Comparison of ENCODE assay signal across 20 cellular contexts in the genomic region with DNA sequence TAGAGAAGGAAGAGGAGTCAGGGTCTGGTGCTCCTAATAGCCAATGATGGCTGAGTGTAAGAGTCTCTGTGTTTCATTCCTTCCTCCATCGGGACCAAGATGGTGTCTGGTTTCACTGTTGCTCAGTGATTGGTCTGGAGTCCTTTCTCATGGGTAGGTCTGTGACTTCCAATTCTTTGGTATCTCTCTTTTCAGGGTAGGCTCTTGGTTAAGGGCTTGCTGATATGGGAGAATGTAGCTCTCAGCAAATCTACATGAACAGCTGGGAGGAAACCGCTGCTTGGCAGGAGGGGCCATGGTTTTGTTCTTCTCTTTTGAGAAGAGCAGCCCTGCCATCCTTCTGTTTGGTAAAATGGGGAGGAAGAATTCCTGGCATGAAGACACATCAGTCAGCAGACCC.
"Had no signal": no experiment of that assay in that cellular context is flagged by ENCODE, and none has a peak within 500 bp of the region (broad histone marks: within the 10 kb centered on the region; RNA-seq: fewer than 3 reads in every experiment).

No MANE protein-coding gene starts in this region.

- H3K4me1 ChIP-seq: left lung, right lobe of liver, tibial nerve, upper lobe of left lung had no signal

- H3K4me1 Mint-ChIP-seq: naive thymus-derived CD8-positive, alpha-beta T cell; stimulated activated naive B cell treated with anti-CD40 and anti-IgM and Interleukin-4, amounts not matched to agents 10 μg/mL and 1 μg/mL and 100 μg/mL, for 72 hours had no signal

- H3K9me3 ChIP-seq: left lung, ovary, right lobe of liver, thoracic aorta had no signal

- H3K36me3 ChIP-seq: left lung, ovary, right lobe of liver, thoracic aorta, tibial nerve, upper lobe of left lung had no signal

- H3K36me3 Mint-ChIP-seq: naive thymus-derived CD8-positive, alpha-beta T cell; stimulated activated naive B cell treated with anti-CD40 and anti-IgM and Interleukin-4, amounts not matched to agents 10 μg/mL and 1 μg/mL and 100 μg/mL, for 72 hours had no signal

- ATAC-seq: effector memory CD8-positive, alpha-beta T cell; left lung; naive thymus-derived CD8-positive, alpha-beta T cell; right lobe of liver; stimulated activated naive B cell treated with anti-CD40 and anti-IgM and Interleukin-4, amounts not matched to agents 10 μg/mL and 1 μg/mL and 100 μg/mL, for 72 hours had no signal

- H3K4me3 ChIP-seq: left lung, ovary, right lobe of liver, thoracic aorta, tibial nerve, upper lobe of left lung had no signal

- H3K27ac ChIP-seq: left lung, ovary, right lobe of liver, thoracic aorta, tibial nerve, upper lobe of left lung had no signal

- H3K27ac Mint-ChIP-seq: effector memory CD8-positive, alpha-beta T cell; naive thymus-derived CD8-positive, alpha-beta T cell; nephron progenitor cell; stimulated activated naive B cell treated with anti-CD40 and anti-IgM and Interleukin-4, amounts not matched to agents 10 μg/mL and 1 μg/mL and 100 μg/mL, for 72 hours; stimulated activated naive CD8-positive, alpha-beta T cell treated with anti-CD3 and anti-CD28 coated beads, Interleukin-15, Interleukin-2, amounts not matched to agents 100 ng/mL and 50 ng/mL, for 24 hours had no signal

- H3K4me3 Mint-ChIP-seq: effector memory CD8-positive, alpha-beta T cell; naive thymus-derived CD8-positive, alpha-beta T cell; nephron progenitor cell; stimulated activated naive B cell treated with anti-CD40 and anti-IgM and Interleukin-4, amounts not matched to agents 10 μg/mL and 1 μg/mL and 100 μg/mL, for 72 hours; stimulated activated naive CD8-positive, alpha-beta T cell treated with anti-CD3 and anti-CD28 coated beads, Interleukin-15, Interleukin-2, amounts not matched to agents 100 ng/mL and 50 ng/mL, for 24 hours had no signal

- H3K9me3 Mint-ChIP-seq: effector memory CD8-positive, alpha-beta T cell; nephron progenitor cell; stimulated activated naive CD8-positive, alpha-beta T cell treated with anti-CD3 and anti-CD28 coated beads, Interleukin-15, Interleukin-2, amounts not matched to agents 100 ng/mL and 50 ng/mL, for 24 hours had no signal

- DNase-seq: cortex of kidney; effector memory CD8-positive, alpha-beta T cell; hypothalamus; kidney; left lung; mammary epithelial cell; naive thymus-derived CD8-positive, alpha-beta T cell; nephron progenitor cell; occipital lobe; ovary; posterior cingulate gyrus; right lobe of liver; small intestine; stimulated activated CD4-positive, alpha-beta T cell treated with anti-CD3 and anti-CD28 coated beads, Interleukin-15, amount 100 ng/mL, for 24 hours; stimulated activated CD4-positive, alpha-beta T cell treated with anti-CD3 and anti-CD28 coated beads, Interleukin-2, amount 100 ng/mL, for 48 hours; stimulated activated naive B cell treated with anti-CD40 and anti-IgM and Interleukin-4, amounts not matched to agents 10 μg/mL and 1 μg/mL and 100 μg/mL, for 72 hours; upper lobe of left lung had no signal

- H3K27me3 ChIP-seq: ovary, right lobe of liver, tibial nerve, upper lobe of left lung had no signal
